11 cellular contexts compared by ENCODE assay signal in the genomic region with DNA sequence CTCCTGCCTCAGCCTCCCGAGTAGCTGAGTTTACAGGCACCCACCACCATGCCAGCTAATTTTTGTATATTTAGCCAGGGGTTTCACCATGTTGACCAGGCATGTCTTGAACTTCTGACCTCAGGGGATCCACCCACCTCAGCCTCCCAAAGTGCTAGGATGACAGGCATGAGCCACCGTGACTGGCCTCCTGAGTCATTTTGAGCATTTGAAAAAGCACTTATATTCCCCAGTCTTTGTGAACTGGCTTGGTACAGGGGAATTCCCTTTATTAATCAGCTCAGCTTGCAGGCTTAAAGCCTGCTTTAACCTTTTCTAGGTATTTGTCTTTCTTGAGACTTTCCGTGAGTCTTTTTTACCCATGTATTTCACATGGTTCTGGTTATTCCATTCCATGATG. TPM values are rescaled to one million over a fixed set of nuclear protein-coding genes. Genes with fewer than 3 reads are reported as not detected.
A peak's percentile ranks its signal among the peaks of the same experiment; 100 is the strongest.
DNase-seq lines count a peak whose midpoint lies in the region; ATAC-seq, FAIRE-seq and TF ChIP-seq lines count a peak whose summit lies in the region.
"Had no signal": no experiment of that assay in that cellular context is flagged by ENCODE, and none has a peak within 500 bp of the region (broad histone marks: within the 10 kb centered on the region; RNA-seq: fewer than 3 reads in every experiment).

No MANE protein-coding gene starts in this region.

- ATAC-seq in HG03439 (IDR thresholded peaks at IDR 0.05; ENCODE audit: unreplicated experiment) = peak; percentile 87
- peak; percentile 86 for ATAC-seq in stimulated activated memory B cell treated with anti-CD40 and anti-IgM and Interleukin-4, amounts not matched to agents 10 μg/mL and 1 μg/mL and 100 μg/mL, for 72 hours
- no peak for ATAC-seq in left lobe of liver
- no peak for ATAC-seq in esophagus mucosa
- ATAC-seq: sciatic nerve had no signal

- H3K4me1 Mint-ChIP-seq in astrocyte (ENCODE audit: low read depth, unreplicated experiment) = peaks cover 3% of the 10 kb centered on the region
- H3K4me1 Mint-ChIP-seq in stimulated activated memory B cell treated with anti-CD40 and anti-IgM and Interleukin-4, amounts not matched to agents 10 μg/mL and 1 μg/mL and 100 μg/mL, for 72 hours = no peaks in the 10 kb centered on the region

- H3K27ac ChIP-seq in astrocyte (ENCODE audit: low read depth, low read length) = peak overlapping the region; percentile 33
- H3K27ac ChIP-seq in suprapubic skin = no peak overlapping the region

- no peaks in the 10 kb centered on the region for H3K36me3 Mint-ChIP-seq in astrocyte (ENCODE audit: low read depth, unreplicated experiment)
- peaks cover 26% of the 10 kb centered on the region for H3K36me3 Mint-ChIP-seq in stimulated activated memory B cell treated with anti-CD40 and anti-IgM and Interleukin-4, amounts not matched to agents 10 μg/mL and 1 μg/mL and 100 μg/mL, for 72 hours

- no peak for TF ChIP-seq EP300 in suprapubic skin (IDR thresholded peaks at IDR 0.05)

- H3K27me3 ChIP-seq in astrocyte (ENCODE audit: insufficient read depth, low read length) = no peaks in the 10 kb centered on the region
- no peaks in the 10 kb centered on the region for H3K27me3 ChIP-seq in suprapubic skin

- H3K4me3 Mint-ChIP-seq in astrocyte (ENCODE audit: unreplicated experiment) = no peak overlapping the region
- H3K4me3 Mint-ChIP-seq in stimulated activated memory B cell treated with anti-CD40 and anti-IgM and Interleukin-4, amounts not matched to agents 10 μg/mL and 1 μg/mL and 100 μg/mL, for 72 hours = no peak overlapping the region

- H3K79me2 ChIP-seq in astrocyte (ENCODE audit: insufficient read depth, low read length) = no peaks in the 10 kb centered on the region

- no peak for FAIRE-seq in astrocyte (lab: Jason Lieb, UNC)

- no CpG with 5 or more reads among the region's 3 CpGs for WGBS in suprapubic skin

- DNase-seq in activated T-cell treated with anti-CD3 and anti-CD28 coated beads for 48 hours (ENCODE audit: low read depth) = peak; percentile 35
- DNase-seq in activated T-cell treated with anti-CD3 and anti-CD28 coated beads, Interleukin-2, amount 50 U/mL, for 1 hour = no peak
- DNase-seq in astrocyte (ENCODE audit: low read depth) = no peak
- no peak for DNase-seq in suprapubic skin (ENCODE audit: low spot score in 2 of 2)
- DNase-seq in left lobe of liver (ENCODE audit: low spot score) = no peak
- DNase-seq: GF-D8 had no signal

- no peak overlapping the region for H3K9ac ChIP-seq in astrocyte (ENCODE audit: low read length)

- TF ChIP-seq POLR2A in suprapubic skin (IDR thresholded peaks at IDR 0.05) = no peak

- H3K4me3 ChIP-seq in astrocyte (ENCODE audit: insufficient read depth, low read depth, low read length) = no peak overlapping the region
- H3K4me3 ChIP-seq in suprapubic skin = no peak overlapping the region

- H3K9me3 Mint-ChIP-seq in astrocyte (ENCODE audit: unreplicated experiment) = no peaks in the 10 kb centered on the region
- H3K9me3 Mint-ChIP-seq in stimulated activated memory B cell treated with anti-CD40 and anti-IgM and Interleukin-4, amounts not matched to agents 10 μg/mL and 1 μg/mL and 100 μg/mL, for 72 hours = no peaks in the 10 kb centered on the region

- H3K4me2 ChIP-seq in astrocyte (ENCODE audit: low read length) = peak overlapping the region; percentile 33

- H3K27me3 Mint-ChIP-seq in astrocyte (ENCODE audit: low read depth, unreplicated experiment) = no peaks in the 10 kb centered on the region
- no peaks in the 10 kb centered on the region for H3K27me3 Mint-ChIP-seq in stimulated activated memory B cell treated with anti-CD40 and anti-IgM and Interleukin-4, amounts not matched to agents 10 μg/mL and 1 μg/mL and 100 μg/mL, for 72 hours

- H3K36me3 ChIP-seq in astrocyte (ENCODE audit: insufficient read depth, low read length) (no peaks in the 10 kb centered on the region), suprapubic skin (no peaks in the 10 kb centered on the region)

- H3K27ac Mint-ChIP-seq in astrocyte (ENCODE audit: unreplicated experiment) = no peak overlapping the region
- H3K27ac Mint-ChIP-seq in stimulated activated memory B cell treated with anti-CD40 and anti-IgM and Interleukin-4, amounts not matched to agents 10 μg/mL and 1 μg/mL and 100 μg/mL, for 72 hours = peak overlapping the region; percentile 24

- TF ChIP-seq CTCF in astrocyte (IDR thresholded peaks at IDR 0.05; ENCODE audit: insufficient read depth, low read depth, low read length) = no peak
- no peak for TF ChIP-seq CTCF in suprapubic skin (IDR thresholded peaks at IDR 0.05)

- no peaks in the 10 kb centered on the region for H3K4me1 ChIP-seq in astrocyte (ENCODE audit: insufficient read depth, low read length)
- H3K4me1 ChIP-seq in suprapubic skin = no peaks in the 10 kb centered on the region

- H2AFZ ChIP-seq in astrocyte (ENCODE audit: low read depth, low read length) = no peak overlapping the region

- H3K9me3 ChIP-seq in astrocyte (ENCODE audit: insufficient read depth, low read depth, low read length) = no peaks in the 10 kb centered on the region
- H3K9me3 ChIP-seq in suprapubic skin = no peaks in the 10 kb centered on the region

- peaks cover 18% of the 10 kb centered on the region for H4K20me1 ChIP-seq in astrocyte (ENCODE audit: insufficient read depth, low read length)

RNA-seq across cellular contexts. Expression of gene USP9Y, which starts 32.6 kb away (rescaled TPM):
- total RNA-seq in astrocyte (21.5 and 23.6 TPM in 2 replicates), suprapubic skin (10 to 100 TPM in 2 of 4 donors, not detected in 2; 16.5 to 20.3 TPM), left lobe of liver (4.0 TPM), esophagus mucosa (not detected)
- total RNA-seq: mononuclear cell, sciatic nerve had no signal

Comparison
In these comparisons a context has a peak if more than half of its experiments do, and no peak if none do; other contexts are left out.
1. ATAC-seq: peak in HG03439 (single experiment) and stimulated activated memory B cell treated with anti-CD40 and anti-IgM and Interleukin-4, amounts not matched to agents 10 μg/mL and 1 μg/mL and 100 μg/mL, for 72 hours (single experiment); none in left lobe of liver (single experiment) and esophagus mucosa (single experiment).